Comparison of ENCODE assay signal across 8 cellular contexts in the genomic region with DNA sequence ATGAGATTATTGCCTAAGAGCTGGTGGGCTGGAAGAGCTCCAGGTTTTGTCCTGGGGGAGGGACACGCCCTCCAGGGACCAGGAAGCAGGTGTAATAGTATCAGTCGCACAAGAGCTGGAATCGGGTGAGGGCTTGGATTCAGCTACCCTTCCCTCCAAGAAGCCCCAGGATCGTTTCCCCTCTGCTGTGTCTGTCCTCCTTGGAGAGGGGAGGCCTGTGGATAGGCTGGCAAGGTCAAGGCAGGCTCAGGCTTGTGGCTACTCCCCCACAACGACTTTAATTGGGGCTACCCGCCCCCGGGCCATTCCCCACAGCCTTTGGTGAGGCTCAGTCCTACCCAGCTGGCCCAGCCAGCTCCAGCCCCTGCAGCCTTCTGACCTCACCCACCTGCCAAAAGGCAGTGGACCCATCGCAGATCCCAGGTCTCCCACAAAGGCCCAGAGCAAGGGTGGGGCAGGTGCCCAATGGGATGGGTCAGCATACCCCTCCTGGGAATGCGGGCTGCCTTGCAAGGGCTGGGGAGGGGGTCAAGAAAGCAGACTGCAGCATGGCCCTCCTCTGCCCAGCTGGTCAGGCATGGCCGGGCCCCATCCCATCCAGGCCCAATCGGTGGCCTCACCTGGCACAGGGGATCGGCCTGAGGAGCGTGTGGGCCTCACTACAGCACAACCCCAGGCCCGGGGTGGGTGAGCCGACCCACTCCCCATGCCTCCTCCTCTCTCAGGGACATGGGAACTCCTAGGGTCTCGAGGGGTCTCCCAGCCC. TPM values are rescaled to one million over a fixed set of nuclear protein-coding genes. Genes with fewer than 3 reads are reported as not detected.
A peak's percentile ranks its signal among the peaks of the same experiment; 100 is the strongest.
DNase-seq lines count a peak whose midpoint lies in the region; ATAC-seq lines count a peak whose summit lies in the region.

No MANE protein-coding gene starts in this region.

- H3K36me3 ChIP-seq in endocrine pancreas (ENCODE audit: control insufficient read depth, insufficient read depth, low read length): no peaks in the 10 kb centered on the region
- H3K36me3 ChIP-seq in naive thymus-derived CD4-positive, alpha-beta T cell (ENCODE audit: control insufficient read depth in 2 of 3, insufficient read depth in 3 of 3, low read length in 3 of 3): peaks cover 0 to 17% (median 0%) of the 10 kb centered on the region in 3 experiments

- peak overlapping the region; percentile 75 to 96 (median 86) for H3K4me3 Mint-ChIP-seq in naive thymus-derived CD4-positive, alpha-beta T cell

- no peaks in the 10 kb centered on the region for H3K4me1 ChIP-seq in endocrine pancreas (ENCODE audit: control insufficient read depth, insufficient read depth, low read length)
- peaks cover 46 to 52% of the 10 kb centered on the region in 2 donors for H3K4me1 ChIP-seq in naive thymus-derived CD4-positive, alpha-beta T cell (ENCODE audit: control insufficient read depth in 2 of 2, insufficient read depth in 2 of 2, low read length in 2 of 2)

- peaks cover 0 to 5% (median 0%) of the 10 kb centered on the region in 5 donors for H3K36me3 Mint-ChIP-seq in naive thymus-derived CD4-positive, alpha-beta T cell

- H3K4me3 ChIP-seq in endocrine pancreas (ENCODE audit: control insufficient read depth, insufficient read depth, low read length): no peak overlapping the region
- peak overlapping the region; percentile 70 for H3K4me3 ChIP-seq in naive thymus-derived CD4-positive, alpha-beta T cell (ENCODE audit: low read length)

- peaks cover 25 to 51% (median 44%) of the 10 kb centered on the region in 7 donors for H3K4me1 Mint-ChIP-seq in naive thymus-derived CD4-positive, alpha-beta T cell

- no peak for ATAC-seq in naive thymus-derived CD4-positive, alpha-beta T cell
- ATAC-seq in GM19463 (IDR thresholded peaks at IDR 0.05; ENCODE audit: unreplicated experiment): no peak

- H3K27ac Mint-ChIP-seq in naive thymus-derived CD4-positive, alpha-beta T cell: peak overlapping the region; percentile 66 to 89 (median 82)

- no peaks in the 10 kb centered on the region for H3K27me3 ChIP-seq in endocrine pancreas (ENCODE audit: control insufficient read depth, insufficient read depth, low read length)
- no peaks in the 10 kb centered on the region for H3K27me3 ChIP-seq in naive thymus-derived CD4-positive, alpha-beta T cell (ENCODE audit: control insufficient read depth in 2 of 2, insufficient read depth in 2 of 2, low read length in 2 of 2)

- intact Hi-C loops in naive thymus-derived CD4-positive, alpha-beta T cell (cut with micrococcal nuclease): loop anchor here (1.0 to 5.0 kb wide), 4 partner anchors 70 to 1140 kb away; a partner anchor contains a TSS

- H3K9me3 Mint-ChIP-seq in naive thymus-derived CD4-positive, alpha-beta T cell: no peaks in the 10 kb centered on the region

- H3K9ac ChIP-seq in endocrine pancreas (ENCODE audit: control insufficient read depth, insufficient read depth, low read length): peak overlapping the region; percentile 95

- POLR2A ChIA-PET in naive thymus-derived CD4-positive, alpha-beta T cell (lab: Charles Lee): interaction anchor here (0.6 kb wide), 1 partner anchor 49 kb away, joined by 4 read pairs; no protein-coding TSS in a partner anchor

- CTCF ChIA-PET in naive thymus-derived CD4-positive, alpha-beta T cell (lab: Charles Lee): interaction anchor here (0.6 to 1.0 kb wide), 2 partner anchors 26 to 69 kb away, joined by 3 to 4 read pairs; no protein-coding TSS in a partner anchor

- DNase-seq in DMS79 treated with DMSO at 0.1 percent for 48 hours (lab: John Stamatoyannopoulos, UW): peak; percentile 4
- no peak for DNase-seq in DMS79 (lab: John Stamatoyannopoulos, UW)
- DNase-seq in OCI-M1 (lab: John Stamatoyannopoulos, UW): peak; percentile 23
- no peak for DNase-seq in naive thymus-derived CD4-positive, alpha-beta T cell
- no peak for DNase-seq in retina
- no peak for DNase-seq in NCI-H1092 (lab: John Stamatoyannopoulos, UW)

- H3K9me3 ChIP-seq in endocrine pancreas (ENCODE audit: control insufficient read depth, low read length): no peaks in the 10 kb centered on the region
- no peaks in the 10 kb centered on the region for H3K9me3 ChIP-seq in naive thymus-derived CD4-positive, alpha-beta T cell (ENCODE audit: control insufficient read depth in 2 of 3, low read length in 3 of 3)

- H3K27ac ChIP-seq in naive thymus-derived CD4-positive, alpha-beta T cell (ENCODE audit: low read depth, low read length): peak overlapping the region; percentile 82

- H3K27me3 Mint-ChIP-seq in naive thymus-derived CD4-positive, alpha-beta T cell: no peaks in the 10 kb centered on the region

RNA-seq across cellular contexts. Expression of a gene that starts 1.0 kb away (rescaled TPM):
- 100 to 1,000 TPM; 103 to 378 (median 186) TPM for total RNA-seq in naive thymus-derived CD4-positive, alpha-beta T cell
- 100 to 1,000 TPM; 183 to 218 TPM for polyA plus RNA-seq in naive thymus-derived CD4-positive, alpha-beta T cell

RNA-seq across cellular contexts. Expression of a gene that starts 12.3 kb away (rescaled TPM):
- 10 to 100 TPM in 1 of 5 experiments, 1 to 10 TPM in 4; 1.4 to 16.0 (median 2.1) TPM for total RNA-seq in naive thymus-derived CD4-positive, alpha-beta T cell
- polyA plus RNA-seq in naive thymus-derived CD4-positive, alpha-beta T cell: not detected

Comparison
In these comparisons a context has a peak if more than half of its experiments do, and no peak if none do; other contexts are left out.
1. DNase-seq: peak in DMS79 treated with DMSO at 0.1 percent for 48 hours (single experiment) and OCI-M1 (single experiment); none in DMS79 (single experiment), naive thymus-derived CD4-positive, alpha-beta T cell (0 of 9), retina (single experiment) and NCI-H1092 (single experiment).